ENCODE assay signal across 28 cellular contexts in genomic region chr6:116208056-116208785, GRCh38.
"Had no signal": no experiment of that assay in that cellular context is flagged by ENCODE, and none has a peak within 500 bp of the region (broad histone marks: within the 10 kb centered on the region; RNA-seq: fewer than 3 reads in every experiment).

No MANE protein-coding gene starts in this region.

- H3K27ac ChIP-seq: brain microvascular endothelial cell, coronary artery, esophagus muscularis mucosa, gastroesophageal sphincter had no signal

- DNase-seq: activated CD4-positive, alpha-beta memory T cell treated with anti-CD3 and anti-CD28 coated beads for 36 hours; activated CD4-positive, alpha-beta T cell treated with anti-CD3 and anti-CD28 coated beads for 36 hours; activated CD4-positive, alpha-beta T cell treated with anti-CD3 and anti-CD28 coated beads, Interleukin-2, amount 10 ng/mL, durations not matched to agents 24 days and 14 days; activated CD4-positive, CD25-positive, alpha-beta regulatory T cell; activated CD4-positive, CD25-positive, alpha-beta regulatory T cell treated with anti-CD3 and anti-CD28 coated beads, Interleukin-2, amount 50 U/mL, for 72 hours; activated CD8-positive, alpha-beta memory T cell treated with anti-CD3 and anti-CD28 coated beads, Interleukin-2, amount 10 ng/mL, durations not matched to agents 7 days and 5 days; activated CD8-positive, alpha-beta memory T cell treated with anti-CD3 and anti-CD28 coated beads, Interleukin-2, amount 50 U/mL, for 4 hours; activated CD8-positive, alpha-beta T cell treated with anti-CD3 and anti-CD28 coated beads, Interleukin-2, amount 10 ng/mL, durations not matched to agents 7 days and 5 days; activated gamma-delta T cell; activated naive CD4-positive, alpha-beta T cell; activated naive CD4-positive, alpha-beta T cell treated with anti-CD3 and anti-CD28 coated beads, Interleukin-2, amount 10 ng/mL, durations not matched to agents 7 days and 5 days; activated naive CD8-positive, alpha-beta T cell treated with anti-CD3 and anti-CD28 coated beads, Interleukin-2, amount 10 ng/mL, durations not matched to agents 7 days and 5 days; activated T-cell treated with anti-CD3 and anti-CD28 coated beads, Interleukin-2, amount 50 U/mL, for 24 hours; activated T-cell treated with anti-CD3 and anti-CD28 coated beads, Interleukin-2, amount 50 U/mL, for 72 hours; amniotic stem cell; anterior cingulate cortex; brain microvascular endothelial cell; dermis blood vessel endothelial cell; effector CD4-positive, alpha-beta T cell; effector memory CD8-positive, alpha-beta T cell; erythroblast; foreskin melanocyte; T-helper 2 cell had no signal

- H3K27me3 ChIP-seq: brain microvascular endothelial cell, esophagus muscularis mucosa, gastroesophageal sphincter had no signal

- ATAC-seq: activated CD4-positive, alpha-beta T cell treated with anti-CD3 and anti-CD28 coated beads for 36 hours; activated CD8-positive, alpha-beta memory T cell treated with anti-CD3 and anti-CD28 coated beads, Interleukin-2, amount 10 ng/mL, durations not matched to agents 7 days and 5 days; activated CD8-positive, alpha-beta T cell treated with anti-CD3 and anti-CD28 coated beads, Interleukin-2, amount 10 ng/mL, durations not matched to agents 7 days and 5 days; activated naive CD4-positive, alpha-beta T cell treated with anti-CD3 and anti-CD28 coated beads, Interleukin-2, amount 50 U/mL, for 72 hours; activated T-cell treated with anti-CD3 and anti-CD28 coated beads, Interleukin-2, amount 50 U/mL, for 72 hours; effector memory CD8-positive, alpha-beta T cell; gastroesophageal sphincter had no signal

- H3K9me3 Mint-ChIP-seq: activated CD4-positive, alpha-beta memory T cell treated with anti-CD3 and anti-CD28 coated beads for 36 hours; activated CD4-positive, alpha-beta T cell treated with anti-CD3 and anti-CD28 coated beads, Interleukin-2, amount 10 ng/mL, durations not matched to agents 24 days and 14 days; activated naive CD4-positive, alpha-beta T cell treated with anti-CD3 and anti-CD28 coated beads, Interleukin-2, amount 10 ng/mL, durations not matched to agents 7 days and 5 days; activated naive CD4-positive, alpha-beta T cell treated with anti-CD3 and anti-CD28 coated beads, Interleukin-2, amount 50 U/mL, for 72 hours; activated naive CD8-positive, alpha-beta T cell treated with anti-CD3 and anti-CD28 coated beads, Interleukin-2, amount 10 ng/mL, durations not matched to agents 7 days and 5 days; activated T-cell treated with anti-CD3 and anti-CD28 coated beads, Interleukin-2, amount 50 U/mL, for 24 hours; activated T-cell treated with anti-CD3 and anti-CD28 coated beads, Interleukin-2, amount 50 U/mL, for 72 hours; central memory CD8-positive, alpha-beta T cell; effector memory CD8-positive, alpha-beta T cell had no signal

- H3K36me3 Mint-ChIP-seq: activated CD4-positive, alpha-beta memory T cell treated with anti-CD3 and anti-CD28 coated beads for 36 hours; activated CD8-positive, alpha-beta memory T cell treated with anti-CD3 and anti-CD28 coated beads, Interleukin-2, amount 10 ng/mL, durations not matched to agents 7 days and 5 days; activated naive CD4-positive, alpha-beta T cell treated with anti-CD3 and anti-CD28 coated beads, Interleukin-2, amount 10 ng/mL, durations not matched to agents 7 days and 5 days; activated naive CD4-positive, alpha-beta T cell treated with anti-CD3 and anti-CD28 coated beads, Interleukin-2, amount 50 U/mL, for 72 hours; activated naive CD8-positive, alpha-beta T cell treated with anti-CD3 and anti-CD28 coated beads, Interleukin-2, amount 10 ng/mL, durations not matched to agents 7 days and 5 days had no signal

- H3K9me3 ChIP-seq: esophagus muscularis mucosa, gastroesophageal sphincter had no signal

- H3K36me3 ChIP-seq: brain microvascular endothelial cell, esophagus muscularis mucosa, gastroesophageal sphincter had no signal

- H3K4me3 ChIP-seq: coronary artery, esophagus muscularis mucosa, gastroesophageal sphincter had no signal

- H3K4me1 Mint-ChIP-seq: activated CD4-positive, alpha-beta T cell treated with anti-CD3 and anti-CD28 coated beads for 36 hours; activated CD4-positive, alpha-beta T cell treated with anti-CD3 and anti-CD28 coated beads, Interleukin-2, amount 10 ng/mL, durations not matched to agents 24 days and 14 days; activated naive CD4-positive, alpha-beta T cell treated with anti-CD3 and anti-CD28 coated beads, Interleukin-2, amount 10 ng/mL, durations not matched to agents 7 days and 5 days; central memory CD8-positive, alpha-beta T cell had no signal

- H3K27ac Mint-ChIP-seq: activated CD4-positive, alpha-beta memory T cell treated with anti-CD3 and anti-CD28 coated beads for 36 hours; activated CD4-positive, alpha-beta T cell treated with anti-CD3 and anti-CD28 coated beads for 36 hours; activated CD4-positive, alpha-beta T cell treated with anti-CD3 and anti-CD28 coated beads, Interleukin-2, amount 10 ng/mL, durations not matched to agents 24 days and 14 days; activated CD8-positive, alpha-beta memory T cell treated with anti-CD3 and anti-CD28 coated beads, Interleukin-2, amount 10 ng/mL, durations not matched to agents 7 days and 5 days; activated CD8-positive, alpha-beta T cell treated with anti-CD3 and anti-CD28 coated beads, Interleukin-2, amount 10 ng/mL, durations not matched to agents 7 days and 5 days; activated naive CD4-positive, alpha-beta T cell treated with anti-CD3 and anti-CD28 coated beads, Interleukin-2, amount 10 ng/mL, durations not matched to agents 7 days and 5 days; activated naive CD8-positive, alpha-beta T cell treated with anti-CD3 and anti-CD28 coated beads, Interleukin-2, amount 10 ng/mL, durations not matched to agents 7 days and 5 days; activated T-cell treated with anti-CD3 and anti-CD28 coated beads, Interleukin-2, amount 50 U/mL, for 24 hours; activated T-cell treated with anti-CD3 and anti-CD28 coated beads, Interleukin-2, amount 50 U/mL, for 72 hours; effector memory CD8-positive, alpha-beta T cell had no signal

- H3K27me3 Mint-ChIP-seq: activated CD4-positive, alpha-beta memory T cell treated with anti-CD3 and anti-CD28 coated beads for 36 hours; activated CD4-positive, alpha-beta T cell treated with anti-CD3 and anti-CD28 coated beads for 36 hours; activated CD4-positive, alpha-beta T cell treated with anti-CD3 and anti-CD28 coated beads, Interleukin-2, amount 10 ng/mL, durations not matched to agents 24 days and 14 days; activated CD8-positive, alpha-beta memory T cell treated with anti-CD3 and anti-CD28 coated beads, Interleukin-2, amount 10 ng/mL, durations not matched to agents 7 days and 5 days; activated naive CD4-positive, alpha-beta T cell treated with anti-CD3 and anti-CD28 coated beads, Interleukin-2, amount 10 ng/mL, durations not matched to agents 7 days and 5 days; activated naive CD8-positive, alpha-beta T cell treated with anti-CD3 and anti-CD28 coated beads, Interleukin-2, amount 10 ng/mL, durations not matched to agents 7 days and 5 days; activated T-cell treated with anti-CD3 and anti-CD28 coated beads, Interleukin-2, amount 50 U/mL, for 24 hours; central memory CD8-positive, alpha-beta T cell; effector memory CD8-positive, alpha-beta T cell had no signal

- H3K4me3 Mint-ChIP-seq: activated CD4-positive, alpha-beta memory T cell treated with anti-CD3 and anti-CD28 coated beads for 36 hours; activated CD4-positive, alpha-beta T cell treated with anti-CD3 and anti-CD28 coated beads for 36 hours; activated CD4-positive, alpha-beta T cell treated with anti-CD3 and anti-CD28 coated beads, Interleukin-2, amount 10 ng/mL, durations not matched to agents 24 days and 14 days; activated CD8-positive, alpha-beta memory T cell treated with anti-CD3 and anti-CD28 coated beads, Interleukin-2, amount 10 ng/mL, durations not matched to agents 7 days and 5 days; activated CD8-positive, alpha-beta T cell treated with anti-CD3 and anti-CD28 coated beads, Interleukin-2, amount 10 ng/mL, durations not matched to agents 7 days and 5 days; activated naive CD4-positive, alpha-beta T cell treated with anti-CD3 and anti-CD28 coated beads, Interleukin-2, amount 10 ng/mL, durations not matched to agents 7 days and 5 days; activated naive CD8-positive, alpha-beta T cell treated with anti-CD3 and anti-CD28 coated beads, Interleukin-2, amount 10 ng/mL, durations not matched to agents 7 days and 5 days; activated T-cell treated with anti-CD3 and anti-CD28 coated beads, Interleukin-2, amount 50 U/mL, for 24 hours; activated T-cell treated with anti-CD3 and anti-CD28 coated beads, Interleukin-2, amount 50 U/mL, for 72 hours; central memory CD8-positive, alpha-beta T cell; effector memory CD8-positive, alpha-beta T cell had no signal
